8 cellular contexts compared by ENCODE assay signal in genomic region chr11:85627332-85627997, GRCh38. TPM values are rescaled to one million over a fixed set of nuclear protein-coding genes. Genes with fewer than 3 reads are reported as not detected.
A peak's percentile ranks its signal among the peaks of the same experiment; 100 is the strongest.
DNase-seq lines count a peak whose midpoint lies in the region; ATAC-seq and TF ChIP-seq lines count a peak whose summit lies in the region.

Gene DLG2 (minus strand): TSS chr11:85627344.

- H3K27me3 ChIP-seq in OCI-LY1 (ENCODE audit: insufficient read depth, low read length) (no peaks in the 10 kb centered on the region), iPS-18a (ENCODE audit: control insufficient read depth, insufficient read depth, low read length) (no peaks in the 10 kb centered on the region)

- H3K4me3 Mint-ChIP-seq in brain, result peak within 1 kb of the TSS; percentile 96 to 100 (median 98)

- TF ChIP-seq CTCF in OCI-LY1 (IDR thresholded peaks at IDR 0.05; ENCODE audit: low read length), result no peak
- TF ChIP-seq CTCF in brain (conservative IDR thresholded peaks at IDR 0.05), result no peak

- H3K9me3 ChIP-seq in OCI-LY1 (ENCODE audit: low read length) (no peaks in the 10 kb centered on the region), iPS-18a (ENCODE audit: control insufficient read depth, low read depth, low read length) (no peaks in the 10 kb centered on the region)

- H3K27ac ChIP-seq in OCI-LY1 (ENCODE audit: low read depth, low read length, poor library complexity, severe bottlenecking) (no peak within 1 kb of the TSS), iPS-18a (ENCODE audit: low read length) (peak within 1 kb of the TSS; percentile 9)

- H3K4me1 Mint-ChIP-seq in brain, result peaks cover 56% of the 10 kb centered on the region

- peak within 1 kb of the TSS; percentile 23 for H2AFZ ChIP-seq in OCI-LY1 (ENCODE audit: low read length)

- peaks cover 24% of the 10 kb centered on the region for H3K4me1 ChIP-seq in OCI-LY1 (ENCODE audit: insufficient read depth, low read length, severe bottlenecking)
- peaks cover 18% of the 10 kb centered on the region for H3K4me1 ChIP-seq in iPS-18a (ENCODE audit: control insufficient read depth, low read depth, low read length)

- peak within 1 kb of the TSS; percentile 93 for H3K4me3 ChIP-seq in OCI-LY1 (ENCODE audit: low read depth, low read length, poor library complexity, severe bottlenecking)
- peak within 1 kb of the TSS; percentile 93 for H3K4me3 ChIP-seq in iPS-18a (ENCODE audit: low read length)

- peaks cover 35% of the 10 kb centered on the region for H3K79me2 ChIP-seq in OCI-LY1 (ENCODE audit: insufficient read depth, low read length)

- H4K20me1 ChIP-seq in OCI-LY1 (ENCODE audit: insufficient read depth, low read length), result no peaks in the 10 kb centered on the region

- ATAC-seq in GM21381 (IDR thresholded peaks at IDR 0.05; ENCODE audit: unreplicated experiment), result peak; percentile 0
- ATAC-seq in sciatic nerve, result peak; percentile 47
- ATAC-seq in GM18873 (IDR thresholded peaks at IDR 0.05; ENCODE audit: low FRiP score, unreplicated experiment), result no peak

- no peaks in the 10 kb centered on the region for H3K9me3 Mint-ChIP-seq in brain

- H3K36me3 ChIP-seq in OCI-LY1 (ENCODE audit: insufficient read depth, low read length), result peaks cover 20% of the 10 kb centered on the region
- H3K36me3 ChIP-seq in iPS-18a (ENCODE audit: control insufficient read depth, low read depth, low read length), result peaks cover 16% of the 10 kb centered on the region

- H3K9ac ChIP-seq in OCI-LY1 (ENCODE audit: low read length), result peak within 1 kb of the TSS; percentile 64
- peak within 1 kb of the TSS; percentile 68 for H3K9ac ChIP-seq in iPS-18a (ENCODE audit: low read length)

- no peaks in the 10 kb centered on the region for H3F3A ChIP-seq in OCI-LY1 (ENCODE audit: insufficient read depth, low read length)

- peak within 1 kb of the TSS; percentile 96 to 99 (median 98) for H3K27ac Mint-ChIP-seq in brain

- H3K9me2 ChIP-seq in OCI-LY1 (ENCODE audit: low read depth, low read length), result no peaks in the 10 kb centered on the region

- intact Hi-C loops in sciatic nerve (cut with DNase I), result no loop called here

- DNase-seq in CD1c-positive myeloid dendritic cell (ENCODE audit: extremely low spot score) (peak; percentile 24), sciatic nerve (ENCODE audit: low spot score) (peak; percentile 60)
- no peak for DNase-seq in stimulated activated CD4-positive, alpha-beta T cell treated with anti-CD3 and anti-CD28 coated beads, Interleukin-2, amount 100 ng/mL, for 48 hours

- peaks cover 16% of the 10 kb centered on the region for H3K27me3 Mint-ChIP-seq in brain

- peaks cover 13% of the 10 kb centered on the region for H3K36me3 Mint-ChIP-seq in brain

- peak within 1 kb of the TSS; percentile 76 for H3K4me2 ChIP-seq in OCI-LY1 (ENCODE audit: low read length)

RNA-seq across cellular contexts. Expression of gene DLG2, which starts in this region (rescaled TPM):
- 12.9 TPM for polyA plus RNA-seq in brain (ENCODE audit: insufficient read depth, low read depth, low replicate concordance)
- 17.3 TPM for total RNA-seq in sciatic nerve

Comparison
In these comparisons a context has a peak if more than half of its experiments do, and no peak if none do; other contexts are left out.
1. DNase-seq: peak in CD1c-positive myeloid dendritic cell (single experiment) and sciatic nerve (single experiment); none in stimulated activated CD4-positive, alpha-beta T cell treated with anti-CD3 and anti-CD28 coated beads, Interleukin-2, amount 100 ng/mL, for 48 hours (0 of 2).